ENCODE assay signal across 1 cellular context in the genomic region with DNA sequence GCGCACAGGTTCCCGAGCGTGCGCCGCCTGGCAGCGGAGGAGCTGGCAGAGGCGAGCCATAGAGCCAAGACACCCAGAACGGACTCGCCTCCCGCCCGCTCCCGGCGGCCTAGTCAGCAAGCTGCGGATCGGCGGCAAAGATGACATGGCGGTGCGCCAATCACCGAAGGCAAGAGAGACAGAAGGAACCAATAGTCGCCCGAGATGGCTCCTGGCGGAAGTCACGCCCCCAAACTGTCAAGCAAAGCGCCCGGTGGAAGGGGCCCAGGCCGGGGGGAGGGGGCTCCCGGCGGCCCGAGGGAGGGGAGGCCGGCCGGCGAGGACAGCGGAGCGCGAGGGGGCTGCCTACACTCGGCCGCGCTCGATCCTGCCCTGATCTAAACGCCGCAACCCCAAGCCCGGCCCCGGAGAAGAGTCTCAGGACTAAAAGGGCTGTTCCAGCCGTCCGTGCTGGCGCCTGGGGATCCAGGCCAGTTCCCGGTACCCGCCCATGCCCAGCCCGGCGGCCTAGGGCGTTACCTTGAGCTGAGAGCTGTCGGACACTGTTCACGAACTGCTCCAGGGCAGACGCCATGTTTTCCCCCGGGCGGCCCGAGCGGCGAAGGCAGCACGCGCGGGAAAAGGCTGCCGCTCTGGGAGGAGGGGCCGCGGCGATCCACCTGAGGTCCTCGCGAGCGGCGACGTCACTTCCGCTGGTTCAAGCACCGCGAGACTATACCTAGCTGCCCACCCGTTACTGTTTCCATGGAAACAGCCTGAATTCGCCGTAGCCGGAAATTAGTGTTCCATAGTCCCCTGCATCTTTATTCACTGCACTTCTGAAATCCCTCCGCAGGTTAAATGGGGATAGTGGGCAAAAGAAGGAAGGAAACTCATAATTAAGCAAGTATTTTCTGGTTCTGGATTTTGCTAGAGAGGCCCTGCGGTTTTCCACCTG.
A peak's percentile ranks its signal among the peaks of the same experiment; 100 is the strongest.
TF ChIP-seq lines count a peak whose summit lies in the region.

Gene COPS3 (minus strand): TSS at position 634 of the 937 bp plus-strand sequence. CDS start 60 bp downstream, at position 574.

TF ChIP-seq in H1, 55 proteins besides CTCF, POLR2A, EP300 and RAD21:
- TF ChIP-seq RBBP5 (IDR thresholded peaks at IDR 0.05; ENCODE audit: borderline replicate concordance, low read depth, low read length) (peak; percentile 85), TBP (IDR thresholded peaks at IDR 0.05; ENCODE audit: low read depth, low read length) (peak; percentile 81), TAF1 (IDR thresholded peaks at IDR 0.05; ENCODE audit: low read depth, low read length) (peak; percentile 86), ASH2L (IDR thresholded peaks at IDR 0.05; ENCODE audit: low read length) (peak; percentile 67), SP2 (IDR thresholded peaks at IDR 0.05; ENCODE audit: low read length) (peak; percentile 70), HDAC2 (IDR thresholded peaks at IDR 0.05; ENCODE audit: borderline replicate concordance in 1 of 2, low read depth in 2 of 2, low read length in 2 of 2) (peak in 1 of 2 experiments; percentile 70; a peak in 1 of 4 replicates), TAF7 (optimal IDR thresholded peaks at IDR 0.05; ENCODE audit: borderline replicate concordance, low read depth, low read length) (peak; percentile 81), CHD7 (IDR thresholded peaks at IDR 0.05; ENCODE audit: insufficient replicate concordance, low read length) (no peak), KDM5A (IDR thresholded peaks at IDR 0.05; ENCODE audit: low read length) (0 out of 2 replicates have a peak, but pooled peaks have one; percentile 39), SUZ12 (IDR thresholded peaks at IDR 0.05; ENCODE audit: low read length) (no peak), POLR2AphosphoS5 (IDR thresholded peaks at IDR 0.05; ENCODE audit: low read depth, low read length) (peak; percentile 89; the same call in 1 of the 2 replicates), NANOG (IDR thresholded peaks at IDR 0.05; ENCODE audit: insufficient read depth, low read depth, low read length, poor library complexity, severe bottlenecking) (no peak), TEAD4 (IDR thresholded peaks at IDR 0.05; ENCODE audit: low read depth, low read length) (no peak), BACH1 (IDR thresholded peaks at IDR 0.05; ENCODE audit: low read length) (no peak), HDAC6 (IDR thresholded peaks at IDR 0.05; ENCODE audit: low read depth, low read length) (no peak), EZH2 (IDR thresholded peaks at IDR 0.05; ENCODE audit: low read depth, low read length, severe bottlenecking) (no peak), PHF8 (conservative IDR thresholded peaks at IDR 0.05; ENCODE audit: low read depth, low read length) (peak; percentile 95), CHD2 (IDR thresholded peaks at IDR 0.05; ENCODE audit: low read length) (peak; percentile 95), KDM4A (IDR thresholded peaks at IDR 0.05; ENCODE audit: low read depth, low read length, severe bottlenecking) (peak; percentile 12), CREB1 (IDR thresholded peaks at IDR 0.05) (peak; percentile 92), GABPA (IDR thresholded peaks at IDR 0.05; ENCODE audit: borderline replicate concordance, insufficient read depth, low read length) (peak; percentile 85; the same call in 1 of the 2 replicates), SP1 (IDR thresholded peaks at IDR 0.05; ENCODE audit: low read depth, low read length) (peak; percentile 95), ZNF274 (IDR thresholded peaks at IDR 0.05; ENCODE audit: borderline replicate concordance, extremely low read depth, low read length) (no peak), SRF (IDR thresholded peaks at IDR 0.05; ENCODE audit: low read depth, low read length) (0 out of 2 replicates have a peak, but pooled peaks have one; percentile 4), POU5F1 (IDR thresholded peaks at IDR 0.05; ENCODE audit: low read depth, low read length) (no peak), NRF1 (IDR thresholded peaks at IDR 0.05; ENCODE audit: low read depth, low read length) (no peak), YY1 (IDR thresholded peaks at IDR 0.05; ENCODE audit: low read depth, low read length) (peak; percentile 90), RFX5 (IDR thresholded peaks at IDR 0.05; ENCODE audit: borderline replicate concordance, low read depth, low read length) (peak; percentile 29; the same call in 1 of the 2 replicates), SIN3A (conservative IDR thresholded peaks at IDR 0.05 in 1 of 2, IDR thresholded peaks at IDR 0.05 in 1 of 2; ENCODE audit: low read depth in 1 of 2, low read length in 2 of 2) (peak; percentile 62 to 78; a peak in 3 of 4 replicates), JUND (IDR thresholded peaks at IDR 0.05; ENCODE audit: low read length) (no peak), RXRA (IDR thresholded peaks at IDR 0.05; ENCODE audit: insufficient read depth, low read depth, low read length) (no peak), BRCA1 (IDR thresholded peaks at IDR 0.05; ENCODE audit: low read depth, low read length) (peak; percentile 78), CBX8 (IDR thresholded peaks at IDR 0.05; ENCODE audit: borderline replicate concordance, low read depth, low read length) (no peak)
- TF ChIP-seq, protein P1, sequence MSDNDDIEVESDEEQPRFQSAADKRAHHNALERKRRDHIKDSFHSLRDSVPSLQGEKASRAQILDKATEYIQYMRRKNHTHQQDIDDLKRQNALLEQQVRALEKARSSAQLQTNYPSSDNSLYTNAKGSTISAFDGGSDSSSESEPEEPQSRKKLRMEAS (IDR thresholded peaks at IDR 0.05) = peak; percentile 56
- TF ChIP-seq, protein P2, sequence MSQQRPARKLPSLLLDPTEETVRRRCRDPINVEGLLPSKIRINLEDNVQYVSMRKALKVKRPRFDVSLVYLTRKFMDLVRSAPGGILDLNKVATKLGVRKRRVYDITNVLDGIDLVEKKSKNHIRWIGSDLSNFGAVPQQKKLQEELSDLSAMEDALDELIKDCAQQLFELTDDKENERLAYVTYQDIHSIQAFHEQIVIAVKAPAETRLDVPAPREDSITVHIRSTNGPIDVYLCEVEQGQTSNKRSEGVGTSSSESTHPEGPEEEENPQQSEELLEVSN (IDR thresholded peaks at IDR 0.05) = peak; percentile 86
- TF ChIP-seq, protein P3, sequence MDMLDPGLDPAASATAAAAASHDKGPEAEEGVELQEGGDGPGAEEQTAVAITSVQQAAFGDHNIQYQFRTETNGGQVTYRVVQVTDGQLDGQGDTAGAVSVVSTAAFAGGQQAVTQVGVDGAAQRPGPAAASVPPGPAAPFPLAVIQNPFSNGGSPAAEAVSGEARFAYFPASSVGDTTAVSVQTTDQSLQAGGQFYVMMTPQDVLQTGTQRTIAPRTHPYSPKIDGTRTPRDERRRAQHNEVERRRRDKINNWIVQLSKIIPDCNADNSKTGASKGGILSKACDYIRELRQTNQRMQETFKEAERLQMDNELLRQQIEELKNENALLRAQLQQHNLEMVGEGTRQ (IDR thresholded peaks at IDR 0.05; ENCODE audit: low read length) = peak; percentile 17; the same call in 1 of the 2 replicates
